In genomic region chr12:57592551-57593165, GRCh38 we compare ENCODE assay signal across 10 cellular contexts. TPM values are rescaled to one million over a fixed set of nuclear protein-coding genes. Genes with fewer than 3 reads are reported as not detected.
DNase-seq lines count a peak whose midpoint lies in the region; ATAC-seq lines count a peak whose summit lies in the region.
"Had no signal": no experiment of that assay in that cellular context is flagged by ENCODE, and none has a peak within 500 bp of the region (broad histone marks: within the 10 kb centered on the region; RNA-seq: fewer than 3 reads in every experiment).

No MANE protein-coding gene starts in this region.

- H3K36me3 ChIP-seq in CD8-positive, alpha-beta memory T cell (ENCODE audit: insufficient read depth, low read length) = peaks cover 17% of the 10 kb centered on the region

- POLR2A ChIA-PET in CD8-positive, alpha-beta memory T cell (lab: Charles Lee) = interaction anchor here (0.7 kb wide), 1 partner anchor 223 kb away, joined by 12 read pairs; no protein-coding TSS in a partner anchor

- peaks cover 0 to 2% of the 10 kb centered on the region in 2 donors for H3K27me3 Mint-ChIP-seq in CD8-positive, alpha-beta memory T cell
- H3K27me3 Mint-ChIP-seq in IgD-negative memory B cell (no peaks in the 10 kb centered on the region), naive B cell (no peaks in the 10 kb centered on the region)
- H3K27me3 Mint-ChIP-seq in activated naive CD8-positive, alpha-beta T cell treated with anti-CD3 and anti-CD28 coated beads for 36 hours = no peaks in the 10 kb centered on the region

- peaks cover 26% of the 10 kb centered on the region for H3K4me1 ChIP-seq in CD8-positive, alpha-beta memory T cell (ENCODE audit: insufficient read depth, low read length)

- peaks cover 29 to 39% (median 38%) of the 10 kb centered on the region in 3 donors for H3K4me1 Mint-ChIP-seq in CD8-positive, alpha-beta memory T cell
- H3K4me1 Mint-ChIP-seq in IgD-negative memory B cell = peaks cover 16 to 21% (median 20%) of the 10 kb centered on the region in 3 donors
- peaks cover 18% of the 10 kb centered on the region for H3K4me1 Mint-ChIP-seq in activated naive CD8-positive, alpha-beta T cell treated with anti-CD3 and anti-CD28 coated beads for 36 hours
- peaks cover 18 to 23% (median 21%) of the 10 kb centered on the region in 3 donors for H3K4me1 Mint-ChIP-seq in naive B cell

- no peaks in the 10 kb centered on the region for H3K27me3 ChIP-seq in CD8-positive, alpha-beta memory T cell (ENCODE audit: insufficient read depth, low read length, poor library complexity, severe bottlenecking)

- H3K4me3 Mint-ChIP-seq in CD8-positive, alpha-beta memory T cell = peak overlapping the region; percentile 85 to 91 (median 91)
- H3K4me3 Mint-ChIP-seq in IgD-negative memory B cell (peak overlapping the region; percentile 83 to 95 (median 90)), naive B cell (peak overlapping the region; percentile 84 to 95 (median 90))
- H3K4me3 Mint-ChIP-seq in activated naive CD8-positive, alpha-beta T cell treated with anti-CD3 and anti-CD28 coated beads for 36 hours = peak overlapping the region; percentile 85

- no peak overlapping the region for H3K27ac ChIP-seq in CD8-positive, alpha-beta memory T cell (ENCODE audit: low read depth, low read length)

- DNase-seq in CD8-positive, alpha-beta memory T cell = no peak
- DNase-seq in activated naive CD8-positive, alpha-beta T cell treated with anti-CD3 and anti-CD28 coated beads for 36 hours = no peak
- DNase-seq in naive B cell = no peak
- no peak for DNase-seq in NCI-H345 treated with DMSO at 0.1 percent for 48 hours (lab: John Stamatoyannopoulos, UW; ENCODE audit: unreplicated experiment)
- DNase-seq in GM19240 (ENCODE audit: insufficient read length, low spot score) = no peak
- DNase-seq: DMS79, erythroblast had no signal

- H3K27ac Mint-ChIP-seq in CD8-positive, alpha-beta memory T cell = peak overlapping the region; percentile 56 to 95 (median 86)
- H3K27ac Mint-ChIP-seq in IgD-negative memory B cell (peak overlapping the region in 1 of 3 donors; percentile 76), naive B cell (peak overlapping the region in 1 of 6 donors; percentile 12)
- H3K27ac Mint-ChIP-seq in activated naive CD8-positive, alpha-beta T cell treated with anti-CD3 and anti-CD28 coated beads for 36 hours = no peak overlapping the region

- H3K36me3 Mint-ChIP-seq in CD8-positive, alpha-beta memory T cell = peaks cover 0 to 46% (median 11%) of the 10 kb centered on the region in 3 donors
- H3K36me3 Mint-ChIP-seq in IgD-negative memory B cell = peaks cover 10% of the 10 kb centered on the region
- peaks cover 4% of the 10 kb centered on the region for H3K36me3 Mint-ChIP-seq in activated naive CD8-positive, alpha-beta T cell treated with anti-CD3 and anti-CD28 coated beads for 36 hours
- peaks cover 13 to 22% of the 10 kb centered on the region in 2 donors for H3K36me3 Mint-ChIP-seq in naive B cell

- peak overlapping the region; percentile 84 for H3K4me3 ChIP-seq in CD8-positive, alpha-beta memory T cell (ENCODE audit: low read length)

- ATAC-seq in naive B cell (ENCODE audit: low read depth in 2 of 2) (no peak), GM18519 (IDR thresholded peaks at IDR 0.05; ENCODE audit: low FRiP score, unreplicated experiment) (no peak), GM18867 (IDR thresholded peaks at IDR 0.05; ENCODE audit: unreplicated experiment) (no peak)

- no peaks in the 10 kb centered on the region for H3K9me3 Mint-ChIP-seq in CD8-positive, alpha-beta memory T cell
- H3K9me3 Mint-ChIP-seq in IgD-negative memory B cell (no peaks in the 10 kb centered on the region), naive B cell (no peaks in the 10 kb centered on the region)
- H3K9me3 Mint-ChIP-seq in activated naive CD8-positive, alpha-beta T cell treated with anti-CD3 and anti-CD28 coated beads for 36 hours = no peaks in the 10 kb centered on the region

- CTCF ChIA-PET in CD8-positive, alpha-beta memory T cell (lab: Charles Lee) = interaction anchor here (1.0 to 4.1 kb wide), 6 partner anchors 7 to 96 kb away, joined by 3 to 26 read pairs (median 4); no protein-coding TSS in a partner anchor

- H3K9me3 ChIP-seq in CD8-positive, alpha-beta memory T cell (ENCODE audit: low read length) = no peaks in the 10 kb centered on the region

RNA-seq across cellular contexts. Expression of gene PIP4K2C, which starts 1.7 kb away (rescaled TPM):
- 10 to 100 TPM; 24.7 to 29.7 TPM for total RNA-seq in CD8-positive, alpha-beta memory T cell
- polyA plus RNA-seq in CD8-positive, alpha-beta memory T cell = 40.6 TPM
- polyA plus RNA-seq in IgD-negative memory B cell = 15.5 TPM
- total RNA-seq in activated naive CD8-positive, alpha-beta T cell treated with anti-CD3 and anti-CD28 coated beads for 36 hours = 10 to 100 TPM; 17.1 to 18.5 TPM
- polyA plus RNA-seq in naive B cell (ENCODE audit: low read depth in 6 of 6) = 10 to 100 TPM; 15.8 to 42.0 (median 19.1) TPM

RNA-seq across cellular contexts. Expression of gene DTX3, which starts 12.0 kb away (rescaled TPM):
- total RNA-seq in CD8-positive, alpha-beta memory T cell = 10 to 100 TPM; 16.7 to 18.3 TPM
- 7.2 TPM for polyA plus RNA-seq in CD8-positive, alpha-beta memory T cell
- polyA plus RNA-seq in IgD-negative memory B cell (0.91 TPM), naive B cell (ENCODE audit: low read depth in 6 of 6) (under 1 TPM in 5 of 6 donors, not detected in 1; 0.16 to 0.53 (median 0.29) TPM)
- 10 to 100 TPM; 18.9 to 20.2 TPM for total RNA-seq in activated naive CD8-positive, alpha-beta T cell treated with anti-CD3 and anti-CD28 coated beads for 36 hours

RNA-seq across cellular contexts. Expression of gene ARHGEF25, which starts 18.6 kb away (rescaled TPM):
- 1 to 10 TPM; 1.4 to 1.9 TPM for total RNA-seq in CD8-positive, alpha-beta memory T cell
- polyA plus RNA-seq in CD8-positive, alpha-beta memory T cell = not detected
- polyA plus RNA-seq in IgD-negative memory B cell (not detected), naive B cell (ENCODE audit: low read depth in 6 of 6) (not detected)
- total RNA-seq in activated naive CD8-positive, alpha-beta T cell treated with anti-CD3 and anti-CD28 coated beads for 36 hours = 1 to 10 TPM; 1.9 to 2.2 TPM

RNA-seq across cellular contexts. Expression of gene B4GALNT1, which starts 40.3 kb away (rescaled TPM):
- 1 to 10 TPM; 2.9 to 4.1 TPM for total RNA-seq in CD8-positive, alpha-beta memory T cell
- not detected for polyA plus RNA-seq in CD8-positive, alpha-beta memory T cell
- not detected for polyA plus RNA-seq in IgD-negative memory B cell
- 1 to 10 TPM; 1.5 TPM for total RNA-seq in activated naive CD8-positive, alpha-beta T cell treated with anti-CD3 and anti-CD28 coated beads for 36 hours
- polyA plus RNA-seq in naive B cell (ENCODE audit: low read depth in 6 of 6) = not detected

RNA-seq across cellular contexts. Expression of gene KIF5A, which starts 42.8 kb away (rescaled TPM):
- 1 to 10 TPM; 1.8 to 2.1 TPM for total RNA-seq in CD8-positive, alpha-beta memory T cell
- polyA plus RNA-seq in CD8-positive, alpha-beta memory T cell = 0.12 TPM
- polyA plus RNA-seq in IgD-negative memory B cell (not detected), naive B cell (ENCODE audit: low read depth in 6 of 6) (not detected)
- total RNA-seq in activated naive CD8-positive, alpha-beta T cell treated with anti-CD3 and anti-CD28 coated beads for 36 hours = 1 to 10 TPM; 1.5 to 1.7 TPM
